In the genomic region with DNA sequence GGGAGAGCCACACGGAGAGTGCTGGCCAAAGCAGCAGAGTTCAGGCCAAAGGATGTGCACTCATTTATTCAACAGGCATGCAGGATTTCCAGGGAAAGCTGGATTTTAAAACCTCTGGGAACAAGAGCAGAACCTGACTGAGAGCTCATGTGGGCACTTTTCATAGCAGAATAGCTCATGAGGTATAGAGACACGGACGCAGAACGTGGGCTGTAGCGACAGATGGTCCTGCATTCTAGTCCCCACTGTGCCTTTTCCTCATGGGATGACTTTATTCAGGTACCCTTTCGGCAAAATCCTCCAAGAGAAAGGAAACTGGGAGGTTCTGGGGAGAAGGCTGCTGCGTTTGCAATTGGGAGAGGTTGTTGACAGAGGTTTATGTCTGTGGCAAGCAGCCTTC, we compare ENCODE assay signal across 32 cellular contexts. TPM values are rescaled to one million over a fixed set of nuclear protein-coding genes. Genes with fewer than 3 reads are reported as not detected.
"Had no signal": no experiment of that assay in that cellular context is flagged by ENCODE, and none has a peak within 500 bp of the region (broad histone marks: within the 10 kb centered on the region; RNA-seq: fewer than 3 reads in every experiment).

No MANE protein-coding gene starts in this region.

- FAIRE-seq: colon, endometrium, islet of Langerhans, keratinocyte had no signal

- H3K4me3 Mint-ChIP-seq: dendritic cell treated with granulocyte-macrophage colony-stimulating factor and Interleukin-4, amounts not matched to agents 40 ng/mL and 50 ng/mL, for 4 days; effector memory CD8-positive, alpha-beta T cell; endodermal cell; mesothelial cell of epicardium had no signal

- H3K27me3 Mint-ChIP-seq: dendritic cell treated with granulocyte-macrophage colony-stimulating factor and Interleukin-4, amounts not matched to agents 40 ng/mL and 50 ng/mL, for 4 days; effector memory CD8-positive, alpha-beta T cell had no signal

- H3K27ac ChIP-seq: esophagus squamous epithelium, gastrocnemius medialis, heart right ventricle, left lung, lower lobe of right lung had no signal

- DNase-seq: cortex of kidney; effector CD4-positive, alpha-beta T cell; effector memory CD8-positive, alpha-beta T cell; erythroblast; esophagus squamous epithelium; foreskin fibroblast; foreskin melanocyte; gastrocnemius medialis; glutamatergic neuron; heart right ventricle; hippocampal formation; left cardiac atrium; left lung; left ventricle myocardium superior; lower lobe of right lung; mesenchymal stem cell; mucosa of descending colon had no signal

- H3K27me3 ChIP-seq: esophagus squamous epithelium, gastrocnemius medialis, heart right ventricle, left lung had no signal

- ATAC-seq: effector memory CD8-positive, alpha-beta T cell; esophagus mucosa; gastrocnemius medialis; heart right ventricle; left cardiac atrium; left ventricle myocardium superior; mucosa of descending colon had no signal

- H3K9me3 ChIP-seq: esophagus squamous epithelium, gastrocnemius medialis, heart right ventricle, left lung, lower lobe of right lung, mucosa of descending colon had no signal

- H3K36me3 Mint-ChIP-seq: mesothelial cell of epicardium had no signal

- H3K36me3 ChIP-seq: esophagus squamous epithelium, gastrocnemius medialis, heart right ventricle, left lung, lower lobe of right lung had no signal

- H3K4me1 ChIP-seq: gastrocnemius medialis had no signal

- H3K9me3 Mint-ChIP-seq: dendritic cell treated with granulocyte-macrophage colony-stimulating factor and Interleukin-4, amounts not matched to agents 40 ng/mL and 50 ng/mL, for 4 days; effector memory CD8-positive, alpha-beta T cell; endodermal cell; mesothelial cell of epicardium had no signal

- H3K4me3 ChIP-seq: esophagus squamous epithelium, gastrocnemius medialis, heart right ventricle, left lung, lower lobe of right lung, mucosa of descending colon had no signal

- H3K27ac Mint-ChIP-seq: dendritic cell treated with granulocyte-macrophage colony-stimulating factor and Interleukin-4, amounts not matched to agents 40 ng/mL and 50 ng/mL, for 4 days; effector memory CD8-positive, alpha-beta T cell; endodermal cell; mesothelial cell of epicardium had no signal

RNA-seq across cellular contexts. Expression of gene IL4, which starts 5.4 kb away (rescaled TPM):
- total RNA-seq: dermis microvascular lymphatic vessel endothelial cell, endodermal cell, esophagus mucosa, esophagus squamous epithelium, gastrocnemius medialis, glomerular endothelial cell, heart right ventricle, kidney epithelial cell, left cardiac atrium, left lung, left ventricle myocardium superior, lower leg skin, lower lobe of right lung, lung microvascular endothelial cell, mesenteric fat pad, mesothelial cell of epicardium, mucosa of descending colon, myocyte had no signal
- polyA plus RNA-seq: heart right ventricle, keratinocyte had no signal

RNA-seq across cellular contexts. Expression of gene IL13, which starts 21.2 kb away (rescaled TPM):
- total RNA-seq: dermis microvascular lymphatic vessel endothelial cell, endodermal cell, esophagus mucosa, esophagus squamous epithelium, gastrocnemius medialis, glomerular endothelial cell, kidney epithelial cell, left cardiac atrium, left lung, left ventricle myocardium superior, lower leg skin, lower lobe of right lung, lung microvascular endothelial cell, mesenteric fat pad, mucosa of descending colon, myocyte had no signal
- polyA plus RNA-seq: keratinocyte had no signal
